In the genomic region with DNA sequence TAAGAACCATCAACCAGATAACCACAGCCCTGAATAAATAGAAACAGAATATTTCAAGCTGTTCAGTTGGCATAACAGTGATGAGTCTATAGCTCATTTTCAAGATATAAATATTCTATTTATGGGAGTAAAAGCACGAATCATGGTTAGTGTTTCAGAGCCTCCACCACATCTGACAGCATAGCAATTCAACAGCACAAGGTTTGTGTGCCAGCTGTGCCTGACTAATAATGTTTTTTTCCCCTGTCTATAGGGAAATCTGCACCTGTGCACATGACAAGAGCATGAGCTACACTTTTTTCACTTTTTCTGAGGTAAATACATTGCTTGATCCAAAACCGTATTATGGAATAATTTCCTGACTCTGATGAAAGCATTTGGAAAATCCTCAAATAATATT, we compare ENCODE assay signal across 24 cellular contexts.
"Had no signal": no experiment of that assay in that cellular context is flagged by ENCODE, and none has a peak within 500 bp of the region (broad histone marks: within the 10 kb centered on the region; RNA-seq: fewer than 3 reads in every experiment).

No MANE protein-coding gene starts in this region.

- H3K27ac Mint-ChIP-seq: dendritic cell treated with granulocyte-macrophage colony-stimulating factor and Interleukin-4, amounts not matched to agents 40 ng/mL and 50 ng/mL, for 4 days; effector memory CD8-positive, alpha-beta T cell; endodermal cell; mesothelial cell of epicardium; naive thymus-derived CD4-positive, alpha-beta T cell had no signal

- H3K9me3 Mint-ChIP-seq: dendritic cell treated with granulocyte-macrophage colony-stimulating factor and Interleukin-4, amounts not matched to agents 40 ng/mL and 50 ng/mL, for 4 days; effector memory CD8-positive, alpha-beta T cell; naive thymus-derived CD4-positive, alpha-beta T cell had no signal

- H3K9me3 ChIP-seq: colonic mucosa, esophagus squamous epithelium, gastrocnemius medialis, heart right ventricle, left lung, lower lobe of right lung had no signal

- H3K4me3 Mint-ChIP-seq: dendritic cell treated with granulocyte-macrophage colony-stimulating factor and Interleukin-4, amounts not matched to agents 40 ng/mL and 50 ng/mL, for 4 days; effector memory CD8-positive, alpha-beta T cell; endodermal cell; mesothelial cell of epicardium; naive thymus-derived CD4-positive, alpha-beta T cell had no signal

- H3K36me3 ChIP-seq: colonic mucosa, esophagus squamous epithelium, gastrocnemius medialis, heart right ventricle, left lung, lower lobe of right lung had no signal

- H3K27ac ChIP-seq: colonic mucosa, epithelial cell of prostate, esophagus squamous epithelium, gastrocnemius medialis, heart right ventricle, left lung, lower lobe of right lung had no signal

- H3K4me3 ChIP-seq: colonic mucosa, esophagus squamous epithelium, gastrocnemius medialis, heart right ventricle, left lung, lower lobe of right lung had no signal

- ATAC-seq: effector memory CD8-positive, alpha-beta T cell; esophagus mucosa; gastrocnemius medialis; heart right ventricle; left cardiac atrium; left lung; left ventricle myocardium superior; lower lobe of right lung; naive thymus-derived CD4-positive, alpha-beta T cell had no signal

- DNase-seq: colonic mucosa; cortex of kidney; effector CD8-positive, alpha-beta T cell; effector memory CD8-positive, alpha-beta T cell; endodermal cell; erythroblast; esophagus squamous epithelium; foreskin fibroblast; foreskin melanocyte; gastrocnemius medialis; glutamatergic neuron; head of caudate nucleus; heart right ventricle; hippocampal formation; left cardiac atrium; left lung; left ventricle myocardium superior; lower lobe of right lung; mesenchymal stem cell; naive thymus-derived CD4-positive, alpha-beta T cell had no signal

- H3K36me3 Mint-ChIP-seq: naive thymus-derived CD4-positive, alpha-beta T cell had no signal

- H3K27me3 Mint-ChIP-seq: dendritic cell treated with granulocyte-macrophage colony-stimulating factor and Interleukin-4, amounts not matched to agents 40 ng/mL and 50 ng/mL, for 4 days had no signal

- H3K4me1 ChIP-seq: colonic mucosa, esophagus squamous epithelium, gastrocnemius medialis, heart right ventricle, left lung, lower lobe of right lung had no signal

- H3K4me1 Mint-ChIP-seq: endodermal cell; mesothelial cell of epicardium; naive thymus-derived CD4-positive, alpha-beta T cell had no signal

- H3K27me3 ChIP-seq: colonic mucosa, gastrocnemius medialis, left lung had no signal
